Comparison of ENCODE assay signal across 1 cellular context in genomic region chr12:78959556-78959955, GRCh38.
TF ChIP-seq lines count a peak whose summit lies in the region.

No MANE protein-coding gene starts in this region.

TF ChIP-seq in SK-N-SH treated with all-trans-retinoic acid at 6 μM for 48 hours, 23 proteins besides CTCF, POLR2A, EP300 and RAD21 (continued from another document):
- TF ChIP-seq OSR1 (CRISPR knock-in tag; IDR thresholded peaks at IDR 0.05) (no peak), ISL1 (CRISPR knock-in tag; IDR thresholded peaks at IDR 0.05) (no peak), CREB5 (CRISPR knock-in tag; IDR thresholded peaks at IDR 0.05; ENCODE audit: low read depth) (no peak), RARB (CRISPR knock-in tag; IDR thresholded peaks at IDR 0.05) (no peak), ZFP30 (CRISPR knock-in tag; IDR thresholded peaks at IDR 0.05) (no peak), TSHZ2 (CRISPR knock-in tag; IDR thresholded peaks at IDR 0.05) (no peak), ESRRG (CRISPR knock-in tag; IDR thresholded peaks at IDR 0.05) (no peak), ZNF8 (CRISPR knock-in tag; IDR thresholded peaks at IDR 0.05) (no peak), POU6F1 (CRISPR knock-in tag; IDR thresholded peaks at IDR 0.05; ENCODE audit: borderline replicate concordance, low read depth) (no peak), ZC3H10 (CRISPR knock-in tag; IDR thresholded peaks at IDR 0.05) (no peak)
